In the genomic region with DNA sequence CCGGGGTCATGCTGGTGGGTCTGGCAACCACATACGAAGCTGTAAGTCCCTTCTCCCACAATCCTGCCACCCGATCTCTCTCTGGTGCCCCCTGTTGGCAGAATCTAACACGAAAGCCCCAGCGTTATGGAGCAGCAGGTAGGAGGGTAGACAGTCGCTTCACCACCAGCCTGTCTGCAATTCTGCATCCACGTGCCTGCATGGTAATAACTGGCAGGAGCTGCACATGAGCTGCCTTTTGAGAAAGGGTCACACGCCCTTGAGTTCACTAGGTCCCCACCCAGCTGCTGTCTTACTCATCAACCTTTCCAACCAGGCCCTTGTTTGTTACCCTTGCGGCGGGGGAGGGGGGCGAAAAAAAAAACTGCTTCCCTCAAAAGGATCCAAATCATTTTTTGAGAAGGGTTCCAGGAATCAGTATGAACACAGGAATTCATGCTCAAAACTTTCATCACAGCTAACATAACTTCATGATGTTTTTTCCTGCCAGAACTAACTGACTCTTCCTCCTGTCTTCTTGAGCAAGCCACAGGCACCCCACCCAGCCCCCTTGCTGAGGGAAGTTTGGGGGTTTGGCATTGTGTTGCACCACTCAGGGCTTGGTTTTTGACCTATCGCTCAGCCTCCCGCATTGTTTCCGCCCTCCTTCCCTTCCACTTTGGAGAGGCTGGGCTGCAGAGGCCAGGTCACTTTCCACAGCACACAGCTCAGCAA, we compare ENCODE assay signal across 8 cellular contexts. TPM values are rescaled to one million over a fixed set of nuclear protein-coding genes. Genes with fewer than 3 reads are reported as not detected.
A peak's percentile ranks its signal among the peaks of the same experiment; 100 is the strongest.
DNase-seq lines count a peak whose midpoint lies in the region; ATAC-seq, FAIRE-seq and TF ChIP-seq lines count a peak whose summit lies in the region.

No MANE protein-coding gene starts in this region.

- intact Hi-C loops in CD8-positive, alpha-beta T cell (cut with DNase I, micrococcal nuclease): no loop called here

- H3K27me3 Mint-ChIP-seq in CD8-positive, alpha-beta T cell (ENCODE audit: low read depth): peaks cover 19% of the 10 kb centered on the region
- peaks cover 6% of the 10 kb centered on the region for H3K27me3 Mint-ChIP-seq in brain

- no peaks in the 10 kb centered on the region for H3K79me2 ChIP-seq in keratinocyte (ENCODE audit: control insufficient read depth, insufficient read depth, low read length)

- no peak overlapping the region for H3K4me2 ChIP-seq in keratinocyte (ENCODE audit: control insufficient read depth, extremely low read depth, insufficient read depth, low read depth, low read length)

- FAIRE-seq in keratinocyte (lab: Jason Lieb, UNC): no peak

- no peaks in the 10 kb centered on the region for H3K9me3 ChIP-seq in CD8-positive, alpha-beta T cell (ENCODE audit: low read length)
- no peaks in the 10 kb centered on the region for H3K9me3 ChIP-seq in keratinocyte (ENCODE audit: control insufficient read depth, low read depth, low read length)

- CTCF ChIA-PET in CD8-positive, alpha-beta T cell (lab: Charles Lee): interaction anchor here (1.2 to 1.6 kb wide), 3 partner anchors 9 to 20 kb away, joined by 4 read pairs; no protein-coding TSS in a partner anchor

- no peaks in the 10 kb centered on the region for H3K36me3 ChIP-seq in CD8-positive, alpha-beta T cell (ENCODE audit: insufficient read depth, low read length)
- H3K36me3 ChIP-seq in H7 (replicated peaks; ENCODE audit: control insufficient read depth, insufficient read depth, low read length) (no peaks in the 10 kb centered on the region), keratinocyte (ENCODE audit: control insufficient read depth in 2 of 2, extremely low read depth in 1 of 2, insufficient read depth in 2 of 2, low read length in 2 of 2) (no peaks in the 10 kb centered on the region)

- H3K9me3 Mint-ChIP-seq in CD8-positive, alpha-beta T cell: no peaks in the 10 kb centered on the region
- no peaks in the 10 kb centered on the region for H3K9me3 Mint-ChIP-seq in brain

- H3K4me1 Mint-ChIP-seq in CD8-positive, alpha-beta T cell (ENCODE audit: low read depth): peaks cover 8% of the 10 kb centered on the region
- peaks cover 9% of the 10 kb centered on the region for H3K4me1 Mint-ChIP-seq in brain

- POLR2A ChIA-PET in CD8-positive, alpha-beta T cell (lab: Charles Lee): no interaction called here

- peak in 4 of 7 experiments; percentile 25 to 57 (median 34) for DNase-seq in CD8-positive, alpha-beta T cell
- DNase-seq in H7: peak; percentile 57
- DNase-seq in keratinocyte (ENCODE audit: low read depth, low spot score): no peak
- DNase-seq in stimulated activated CD4-positive, alpha-beta T cell treated with anti-CD3 and anti-CD28 coated beads, Interleukin-4, amount 100 ng/mL, for 24 hours: peak; percentile 42

- H3K36me3 Mint-ChIP-seq in CD8-positive, alpha-beta T cell: no peaks in the 10 kb centered on the region
- no peaks in the 10 kb centered on the region for H3K36me3 Mint-ChIP-seq in brain

- dilution Hi-C loops in keratinocyte (cut with MboI; ENCODE audit: extremely low pct_ligation_motif_present, low sequenced_read_pairs): no loop called here

- ATAC-seq in CD8-positive, alpha-beta T cell: no peak
- ATAC-seq in SK-N-SH treated with all-trans-retinoic acid at 6 μM for 48 hours (peak; percentile 56; the same call in 2 of the 3 replicates), GM18909 (IDR thresholded peaks at IDR 0.05; ENCODE audit: poor library complexity, unreplicated experiment) (no peak), HG03097 (IDR thresholded peaks at IDR 0.05; ENCODE audit: low FRiP score, unreplicated experiment) (no peak)

- no peaks in the 10 kb centered on the region for H3K9me1 ChIP-seq in keratinocyte (ENCODE audit: control insufficient read depth, extremely low read depth, insufficient read depth, low read length)

- no peaks in the 10 kb centered on the region for H4K20me1 ChIP-seq in keratinocyte (ENCODE audit: control insufficient read depth, extremely low read depth, insufficient read depth, low read length)

- H2AFZ ChIP-seq in keratinocyte (ENCODE audit: control insufficient read depth, low read length): no peak overlapping the region

- no peak overlapping the region for H3K4me3 ChIP-seq in CD8-positive, alpha-beta T cell (ENCODE audit: low read depth, low read length)
- no peak overlapping the region for H3K4me3 ChIP-seq in H7 (ENCODE audit: insufficient read depth, low read depth, low read length)
- H3K4me3 ChIP-seq in keratinocyte (ENCODE audit: control insufficient read depth in 2 of 3, extremely low read depth in 1 of 3, insufficient read depth in 2 of 3, low read depth in 1 of 3, low read length in 3 of 3): no peak overlapping the region

- H3K27ac ChIP-seq in CD8-positive, alpha-beta T cell (ENCODE audit: low read depth, low read length): no peak overlapping the region
- H3K27ac ChIP-seq in keratinocyte (ENCODE audit: control insufficient read depth, insufficient read depth, low read length): no peak overlapping the region

- no peak overlapping the region for H3K4me3 Mint-ChIP-seq in CD8-positive, alpha-beta T cell
- H3K4me3 Mint-ChIP-seq in brain: no peak overlapping the region

- H3K27ac Mint-ChIP-seq in CD8-positive, alpha-beta T cell: no peak overlapping the region
- no peak overlapping the region for H3K27ac Mint-ChIP-seq in brain

- TF ChIP-seq CTCF in CD8-positive, alpha-beta T cell (IDR thresholded peaks at IDR 0.05): no peak
- TF ChIP-seq CTCF in brain (conservative IDR thresholded peaks at IDR 0.05) (peak; percentile 17 to 52), keratinocyte (optimal IDR thresholded peaks at IDR 0.05 in 1 of 3, IDR thresholded peaks at IDR 0.05 in 1 of 3, conservative IDR thresholded peaks at IDR 0.05 in 1 of 3; ENCODE audit: extremely low read depth in 1 of 3, insufficient read depth in 2 of 3, low read length in 3 of 3) (peak in 2 of 3 experiments; percentile 45 to 46)

- H3K4me1 ChIP-seq in CD8-positive, alpha-beta T cell (ENCODE audit: insufficient read depth, low read length): no peaks in the 10 kb centered on the region
- no peaks in the 10 kb centered on the region for H3K4me1 ChIP-seq in keratinocyte (ENCODE audit: control insufficient read depth, extremely low read depth, insufficient read depth, low read length)

- no peaks in the 10 kb centered on the region for H3K27me3 ChIP-seq in CD8-positive, alpha-beta T cell (ENCODE audit: insufficient read depth, low read length)
- H3K27me3 ChIP-seq in H7 (ENCODE audit: control insufficient read depth, insufficient read depth, low read length) (peaks cover 7% of the 10 kb centered on the region), keratinocyte (ENCODE audit: control insufficient read depth, extremely low read depth, insufficient read depth, low read length) (no peaks in the 10 kb centered on the region)

- no peak overlapping the region for H3K9ac ChIP-seq in keratinocyte (ENCODE audit: control insufficient read depth, extremely low read depth, insufficient read depth, low read length)

TF ChIP-seq in SK-N-SH treated with all-trans-retinoic acid at 6 μM for 48 hours, 23 proteins besides CTCF, POLR2A, EP300 and RAD21:
- TF ChIP-seq, protein P1, sequence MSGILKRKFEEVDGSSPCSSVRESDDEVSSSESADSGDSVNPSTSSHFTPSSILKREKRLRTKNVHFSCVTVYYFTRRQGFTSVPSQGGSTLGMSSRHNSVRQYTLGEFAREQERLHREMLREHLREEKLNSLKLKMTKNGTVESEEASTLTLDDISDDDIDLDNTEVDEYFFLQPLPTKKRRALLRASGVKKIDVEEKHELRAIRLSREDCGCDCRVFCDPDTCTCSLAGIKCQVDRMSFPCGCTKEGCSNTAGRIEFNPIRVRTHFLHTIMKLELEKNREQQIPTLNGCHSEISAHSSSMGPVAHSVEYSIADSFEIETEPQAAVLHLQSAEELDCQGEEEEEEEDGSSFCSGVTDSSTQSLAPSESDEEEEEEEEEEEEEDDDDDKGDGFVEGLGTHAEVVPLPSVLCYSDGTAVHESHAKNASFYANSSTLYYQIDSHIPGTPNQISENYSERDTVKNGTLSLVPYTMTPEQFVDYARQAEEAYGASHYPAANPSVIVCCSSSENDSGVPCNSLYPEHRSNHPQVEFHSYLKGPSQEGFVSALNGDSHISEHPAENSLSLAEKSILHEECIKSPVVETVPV (CRISPR knock-in tag; IDR thresholded peaks at IDR 0.05): no peak
- TF ChIP-seq OSR1 (CRISPR knock-in tag; IDR thresholded peaks at IDR 0.05) (no peak), CSDC2 (CRISPR knock-in tag; IDR thresholded peaks at IDR 0.05) (no peak)

RNA-seq across cellular contexts. Expression of a gene that starts 19.6 kb away (rescaled TPM):
- total RNA-seq in CD8-positive, alpha-beta T cell: not detected
- not detected in 2 replicates for total RNA-seq in H7 (2014; rRNA removed; shearing (Covaris generic))
- not detected for polyA plus RNA-seq in brain (ENCODE audit: insufficient read depth, low read depth, low replicate concordance)
- not detected in 3 replicates for polyA plus RNA-seq in keratinocyte
- not detected for polyA plus RNA-seq in keratinocyte (2011; ENCODE audit: low read depth)
- not detected in 2 replicates for polyA plus RNA-seq in keratinocyte (2011; cell fraction: cytosol; rRNA removed)
- not detected in 2 replicates for polyA plus RNA-seq in keratinocyte (2011; cell fraction: nucleus; rRNA removed)
- not detected in 2 replicates for polyA plus RNA-seq in keratinocyte (2012; ENCODE audit: low replicate concordance)
- polyA minus RNA-seq in keratinocyte: not detected in 3 replicates
- not detected for polyA minus RNA-seq in keratinocyte (2011; cell fraction: cytosol; rRNA and poly(A)+ RNA removed)
- not detected in 2 replicates for polyA minus RNA-seq in keratinocyte (2011; cell fraction: nucleus; rRNA and poly(A)+ RNA removed)
